ENCODE assay signal across 17 cellular contexts in the genomic region with DNA sequence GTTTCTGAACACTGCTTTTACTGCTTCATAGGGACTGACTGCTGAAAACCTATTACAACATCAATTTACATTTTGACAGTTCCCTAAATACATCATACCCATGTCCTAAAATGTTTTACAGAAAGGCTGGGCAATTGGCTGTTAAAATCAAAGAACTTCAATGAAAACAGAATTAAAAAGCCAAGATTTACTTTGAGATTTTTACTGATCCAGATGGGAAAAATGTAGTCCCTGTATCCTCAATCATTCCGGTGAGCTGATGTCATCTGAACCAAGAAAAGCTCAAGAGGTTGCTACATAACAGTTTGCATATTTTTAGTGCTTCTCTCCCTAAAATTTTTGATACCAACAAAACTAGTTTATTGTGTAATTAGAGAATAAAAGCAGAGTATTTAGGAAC.
DNase-seq lines count a peak whose midpoint lies in the region; ATAC-seq and TF ChIP-seq lines count a peak whose summit lies in the region.
"Had no signal": no experiment of that assay in that cellular context is flagged by ENCODE, and none has a peak within 500 bp of the region (broad histone marks: within the 10 kb centered on the region; RNA-seq: fewer than 3 reads in every experiment).

No MANE protein-coding gene starts in this region.

- 58 to 64% methylated on average over 1 of the region's 1 CpG for WGBS in lower leg skin, 2 donors

- H3K79me2 ChIP-seq in MM.1S (ENCODE audit: low read length), result no peaks in the 10 kb centered on the region

- H3F3A ChIP-seq in MM.1S (ENCODE audit: insufficient read depth, low read length), result no peaks in the 10 kb centered on the region

- H3K4me1 ChIP-seq in SJSA1 (replicated peaks) (peaks cover 27% of the 10 kb centered on the region), MM.1S (ENCODE audit: low read length) (peaks cover 6% of the 10 kb centered on the region; the same call in 1 of the 2 replicates)
- H3K4me1 ChIP-seq: adrenal gland, right lobe of liver, testis had no signal

- ATAC-seq in GM19395 (IDR thresholded peaks at IDR 0.05; ENCODE audit: unreplicated experiment), result no peak
- ATAC-seq: K562, right lobe of liver had no signal

- H3K4me2 ChIP-seq in MM.1S (ENCODE audit: low read depth, low read length), result no peak overlapping the region

- no peak overlapping the region for H3K4me3 ChIP-seq in SJSA1
- no peak overlapping the region for H3K4me3 ChIP-seq in lower leg skin (ENCODE audit: low read depth, poor library complexity, severe bottlenecking)
- H3K4me3 ChIP-seq in MM.1S (ENCODE audit: low read length), result no peak overlapping the region
- H3K4me3 ChIP-seq: adrenal gland, K562, right lobe of liver, testis had no signal

- H3K36me3 ChIP-seq in SJSA1 (no peaks in the 10 kb centered on the region), MM.1S (replicated peaks; ENCODE audit: insufficient read depth, low read length) (no peaks in the 10 kb centered on the region)
- H3K36me3 ChIP-seq: adrenal gland, right lobe of liver had no signal

- no peak for TF ChIP-seq CTCF in lower leg skin (IDR thresholded peaks at IDR 0.05)
- no peak for TF ChIP-seq CTCF in MM.1S (IDR thresholded peaks at IDR 0.05; ENCODE audit: low read length)

- intact Hi-C loops in lower leg skin (cut with DNase I; ENCODE audit: low total_unique reads), result no loop called here

- H3K9me3 ChIP-seq in SJSA1 (replicated peaks) (no peaks in the 10 kb centered on the region), MM.1S (replicated peaks; ENCODE audit: insufficient read depth, low read length) (no peaks in the 10 kb centered on the region)
- H3K9me3 ChIP-seq: right lobe of liver, testis had no signal

- H3K9ac ChIP-seq in MM.1S (ENCODE audit: low read length), result no peak overlapping the region

- peak overlapping the region; percentile 84 for H3K27ac ChIP-seq in SJSA1
- H3K27ac ChIP-seq in MM.1S (ENCODE audit: low read length), result no peak overlapping the region
- H3K27ac ChIP-seq: adrenal gland, right lobe of liver, testis had no signal

- no peaks in the 10 kb centered on the region for H3K9me2 ChIP-seq in MM.1S (replicated peaks; ENCODE audit: insufficient read depth, low read length)

- DNase-seq in EH (ENCODE audit: low read depth) (peak; percentile 95), SJSA1 (ENCODE audit: low read depth in 1 of 2, low spot score in 2 of 2) (peak in 1 of 2 experiments; percentile 56), fibroblast of peridontal ligament (ENCODE audit: extremely low read depth) (peak; percentile 92), renal cortical epithelial cell (ENCODE audit: low read depth) (peak; percentile 4), lower leg skin (ENCODE audit: low spot score in 2 of 2) (no peak), SK-N-DZ (ENCODE audit: low spot score) (no peak), MM.1S (no peak)
- DNase-seq: activated B cell treated with CpG ODN at 0.5 μM for 24 hours; activated CD8-positive, alpha-beta memory T cell treated with anti-CD3 and anti-CD28 coated beads for 24 hours; adrenal gland; NK-92 treated with Interleukin-12 subunit alpha and Interleukin-12 subunit beta, amount 100 ng/mL, for 24 hours; right lobe of liver; stimulated activated CD4-positive, alpha-beta T cell treated with anti-CD3 and anti-CD28 coated beads, Interleukin-4, amount 100 ng/mL, for 1 hour; stimulated activated CD8-positive, alpha-beta memory T cell treated with anti-CD3 and anti-CD28 coated beads, Interleukin-4, amount 100 ng/mL, for 48 hours; testis had no signal

- H4K20me1 ChIP-seq in MM.1S (ENCODE audit: insufficient read depth, low read length), result no peaks in the 10 kb centered on the region

- H2AFZ ChIP-seq in MM.1S (ENCODE audit: low read length), result no peak overlapping the region

- no peak for TF ChIP-seq POLR2A in lower leg skin (IDR thresholded peaks at IDR 0.05)

- H3K27me3 ChIP-seq in SJSA1 (replicated peaks), result no peaks in the 10 kb centered on the region
- no peaks in the 10 kb centered on the region for H3K27me3 ChIP-seq in MM.1S (replicated peaks; ENCODE audit: insufficient read depth, low read length)
- H3K27me3 ChIP-seq: adrenal gland, right lobe of liver, testis had no signal

Comparison
In these comparisons a context has a peak if more than half of its experiments do, and no peak if none do; other contexts are left out.
1. DNase-seq: peak in EH (single experiment), fibroblast of peridontal ligament (single experiment) and renal cortical epithelial cell (single experiment); none in lower leg skin (0 of 2), SK-N-DZ (single experiment) and MM.1S (single experiment).